Comparison of ENCODE assay signal across 8 cellular contexts in genomic region chr15:75661041-75661778, GRCh38. TPM values are rescaled to one million over a fixed set of nuclear protein-coding genes. Genes with fewer than 3 reads are reported as not detected.
DNase-seq lines count a peak whose midpoint lies in the region; ATAC-seq, FAIRE-seq and TF ChIP-seq lines count a peak whose summit lies in the region.

No MANE protein-coding gene starts in this region.

- no peak overlapping the region for H3K27ac Mint-ChIP-seq in activated T-cell treated with anti-CD3 and anti-CD28 coated beads, Interleukin-2, amount 50 U/mL, for 24 hours

- H3K36me3 Mint-ChIP-seq in activated T-cell treated with anti-CD3 and anti-CD28 coated beads, Interleukin-2, amount 50 U/mL, for 24 hours (ENCODE audit: low read depth), result no peaks in the 10 kb centered on the region

- peak; percentile 87 for ATAC-seq in HepG2
- no peak for ATAC-seq in activated CD4-positive, CD25-positive, alpha-beta regulatory T cell treated with anti-CD3 and anti-CD28 coated beads, Interleukin-2, amount 50 U/mL, for 24 hours

- 15% methylated on average over 7 of the region's 14 CpGs for WGBS in HepG2 (ENCODE audit: low lambda C conversion rate)
- WGBS in thyroid gland, 2 donors, result 34 to 45% methylated on average over 6 to 7 of the region's 14 CpGs

- H3K4me3 ChIP-seq in HepG2 (replicated peaks in 1 of 3; ENCODE audit: insufficient read depth in 1 of 3, low read depth in 2 of 3, low read length in 3 of 3) (peak overlapping the region in 1 of 3 experiments; percentile 27; a peak in 2 of 6 replicates), thyroid gland (replicated peaks in 1 of 3) (no peak overlapping the region)

- H3K4me3 Mint-ChIP-seq in activated T-cell treated with anti-CD3 and anti-CD28 coated beads, Interleukin-2, amount 50 U/mL, for 24 hours, result no peak overlapping the region

- H3K9me3 ChIP-seq in HepG2 (ENCODE audit: low read length) (no peaks in the 10 kb centered on the region), thyroid gland (no peaks in the 10 kb centered on the region)

- in situ Hi-C loops in HepG2 (cut with HindIII; ENCODE audit: extremely low pct_ligation_motif_present, low pct_unique_long_range_greater_than_20kb), result no loop called here

- H3K27ac ChIP-seq in HepG2 (ENCODE audit: extremely low read length, insufficient read depth, low read length), result no peak overlapping the region
- H3K27ac ChIP-seq in thyroid gland, result peak overlapping the region; percentile 90 to 94 (median 90)

- H3K4me2 ChIP-seq in HepG2 (ENCODE audit: low read depth, low read length), result peak overlapping the region; percentile 50

- no TSS peak for BruUV-seq in HepG2 (replicated peaks; lab: Mats Ljungman, UMichigan)

- intact Hi-C loops in HepG2 (cut with micrococcal nuclease; ENCODE audit: unreplicated experiment) (no loop called here), thyroid gland (cut with DNase I) (no loop called here)

- no peaks in the 10 kb centered on the region for H3K27me3 ChIP-seq in HepG2 (ENCODE audit: control insufficient read depth in 1 of 2, insufficient read depth in 2 of 2, low read length in 2 of 2)
- H3K27me3 ChIP-seq in thyroid gland, result no peaks in the 10 kb centered on the region

- H4K20me1 ChIP-seq in HepG2 (ENCODE audit: insufficient read depth, low read length), result peaks cover 4% of the 10 kb centered on the region; the same call in 1 of the 2 replicates

- CTCF ChIA-PET in HepG2 (lab: Yijun Ruan, JAX; ENCODE audit: low intra/inter-chr PET ratio, low total read pairs), result no interaction called here

- no peaks in the 10 kb centered on the region for H3K9me3 Mint-ChIP-seq in activated T-cell treated with anti-CD3 and anti-CD28 coated beads, Interleukin-2, amount 50 U/mL, for 24 hours

- H3K9ac ChIP-seq in HepG2 (ENCODE audit: insufficient read depth, low read depth, low read length), result peak overlapping the region; percentile 12; the same call in 1 of the 2 replicates

- TF ChIP-seq EP300 in HepG2 (IDR thresholded peaks at IDR 0.05; ENCODE audit: low read depth in 2 of 2, low read length in 2 of 2), result no peak
- no peak for TF ChIP-seq EP300 in HepG2 (CRISPR knock-in tag; IDR thresholded peaks at IDR 0.05; ENCODE audit: borderline replicate concordance)

- TF ChIP-seq CTCF in HepG2 (CRISPR knock-in tag; IDR thresholded peaks at IDR 0.05) (no peak), thyroid gland (IDR thresholded peaks at IDR 0.05) (no peak)

- H3K4me1 ChIP-seq in HepG2 (ENCODE audit: insufficient read depth, low read length) (peaks cover 48% of the 10 kb centered on the region), thyroid gland (peaks cover 25 to 40% of the 10 kb centered on the region in 2 donors)

- H3K79me2 ChIP-seq in HepG2 (ENCODE audit: insufficient read depth, low read length), result peaks cover 5% of the 10 kb centered on the region

- DNase-seq in HTR-8/SVneo (ENCODE audit: insufficient read length, low spot score), result peak; percentile 88
- peak; percentile 93 for DNase-seq in dedifferentiated amniotic fluid mesenchymal stem cell (ENCODE audit: extremely low spot score)
- peak; percentile 45 for DNase-seq in HepG2 (ENCODE audit: low spot score)
- peak; percentile 94 to 96 for DNase-seq in thyroid gland
- no peak for DNase-seq in activated T-cell treated with anti-CD3 and anti-CD28 coated beads, Interleukin-2, amount 50 U/mL, for 24 hours
- no peak for DNase-seq in NCI-H446 treated with DMSO at 0.1 percent for 48 hours (lab: John Stamatoyannopoulos, UW)
- no peak for DNase-seq in activated CD4-positive, alpha-beta T cell treated with anti-CD3 and anti-CD28 coated beads for 48 hours

- FAIRE-seq in HTR-8/SVneo (lab: Jason Lieb, UNC) (peak; percentile 92), HepG2 (lab: Jason Lieb, UNC) (peak; percentile 74)

- no peak overlapping the region for H2AFZ ChIP-seq in HepG2 (ENCODE audit: low read length)

- H3K27me3 Mint-ChIP-seq in activated T-cell treated with anti-CD3 and anti-CD28 coated beads, Interleukin-2, amount 50 U/mL, for 24 hours, result no peaks in the 10 kb centered on the region

- POLR2A ChIA-PET in HepG2 (lab: Yijun Ruan, JAX), result interaction anchor here (1.1 to 3.2 kb wide), 6 partner anchors 9 to 207 kb away, joined by 3 to 20 read pairs (median 12); partner anchors contain the start of genes IMP3 and SNX33

- H3K4me1 Mint-ChIP-seq in activated T-cell treated with anti-CD3 and anti-CD28 coated beads, Interleukin-2, amount 50 U/mL, for 24 hours (ENCODE audit: low read depth), result no peaks in the 10 kb centered on the region

- TF ChIP-seq RAD21 in HepG2 (CRISPR knock-in tag; IDR thresholded peaks at IDR 0.05), result no peak

- TF ChIP-seq POLR2A in HepG2 (IDR thresholded peaks at IDR 0.05; ENCODE audit: insufficient read depth in 1 of 2, low read depth in 2 of 2, low read length in 2 of 2) (no peak), thyroid gland (IDR thresholded peaks at IDR 0.05) (peak in 1 of 2 donors; percentile 70)

- H3K36me3 ChIP-seq in HepG2 (replicated peaks in 1 of 2; ENCODE audit: control insufficient read depth in 1 of 2, insufficient read depth in 2 of 2, low read length in 2 of 2) (peaks cover 10 to 24% of the 10 kb centered on the region in 2 experiments; a peak in 4 of 5 replicates), thyroid gland (peaks cover 0 to 7% of the 10 kb centered on the region in 2 donors)

RNA-seq across cellular contexts. Expression of gene SNX33, which starts 13.5 kb away (rescaled TPM):
- total RNA-seq in HepG2 (2016; rRNA removed; fragmentation: Illumina TruSeq; extraction: Trizol) (10.8 and 11.0 TPM in 2 replicates), thyroid gland (10 to 100 TPM; 22.8 to 28.7 (median 26.5) TPM)
- 0.71 and 0.91 TPM in 2 replicates for total RNA-seq in HepG2 (2016; cell fraction: cytosol; rRNA removed; fragmentation: Illumina TruSeq; extraction: Trizol; ENCODE audit: low read depth)
- 7.9 and 10.3 TPM in 2 replicates for total RNA-seq in HepG2 (2016; cell fraction: insoluble cytoplasmic fraction; rRNA removed; fragmentation: Illumina TruSeq; extraction: Trizol)
- 3.9 and 4.8 TPM in 2 replicates for total RNA-seq in HepG2 (2016; cell fraction: membrane; rRNA removed; fragmentation: Illumina TruSeq; extraction: Trizol)
- 10.1 and 11.4 TPM in 2 replicates for total RNA-seq in HepG2 (2016; cell fraction: nucleus; rRNA removed; fragmentation: Illumina TruSeq; extraction: Trizol)
- 11.6 and 18.9 TPM in 2 replicates for polyA plus RNA-seq in HepG2 (2011; rRNA removed)
- 9.3 and 11.8 TPM in 2 replicates for polyA plus RNA-seq in HepG2 (2011; cell fraction: cytosol; rRNA removed)
- polyA plus RNA-seq in HepG2 (2011; cell fraction: nucleus; rRNA removed), result 50.4 and 52.6 TPM in 2 replicates
- polyA plus RNA-seq in HepG2 (2012), result 12.7 and 13.6 TPM in 2 replicates
- 0.63 and 0.86 TPM in 2 replicates for polyA plus RNA-seq in HepG2 (2016; cell fraction: cytosol; fragmentation: Illumina TruSeq; extraction: Trizol; ENCODE audit: low read depth)
- 9.7 and 12.3 TPM in 2 replicates for polyA plus RNA-seq in HepG2 (2016; cell fraction: insoluble cytoplasmic fraction; fragmentation: Illumina TruSeq; extraction: Trizol; ENCODE audit: low read depth)
- 2.5 and 3.6 TPM in 2 replicates for polyA plus RNA-seq in HepG2 (2016; cell fraction: membrane; fragmentation: Illumina TruSeq; extraction: Trizol; ENCODE audit: low read depth)
- 19.1 and 19.2 TPM in 2 replicates for polyA plus RNA-seq in HepG2 (2016; cell fraction: nucleus; fragmentation: Illumina TruSeq; extraction: Trizol; ENCODE audit: insufficient read depth, low read depth)
- polyA minus RNA-seq in HepG2 (2011; rRNA and poly(A)+ RNA removed; ENCODE audit: low replicate concordance), result 26.7 and 38.9 TPM in 2 replicates
- polyA minus RNA-seq in HepG2 (2011; cell fraction: cytosol; rRNA and poly(A)+ RNA removed), result 13.9 and 19.9 TPM in 2 replicates
- 21.4 and 25.6 TPM in 2 replicates for polyA minus RNA-seq in HepG2 (2011; cell fraction: nucleus; rRNA and poly(A)+ RNA removed)

RNA-seq across cellular contexts. Expression of gene IMP3, which starts 21.2 kb away (rescaled TPM):
- total RNA-seq in HepG2 (2016; rRNA removed; fragmentation: Illumina TruSeq; extraction: Trizol), result 143 and 165 TPM in 2 replicates
- total RNA-seq in HepG2 (2016; cell fraction: cytosol; rRNA removed; fragmentation: Illumina TruSeq; extraction: Trizol; ENCODE audit: low read depth), result 53.3 and 58.3 TPM in 2 replicates
- 140 and 190 TPM in 2 replicates for total RNA-seq in HepG2 (2016; cell fraction: insoluble cytoplasmic fraction; rRNA removed; fragmentation: Illumina TruSeq; extraction: Trizol)
- total RNA-seq in HepG2 (2016; cell fraction: membrane; rRNA removed; fragmentation: Illumina TruSeq; extraction: Trizol), result 89.4 and 101 TPM in 2 replicates
- total RNA-seq in HepG2 (2016; cell fraction: nucleus; rRNA removed; fragmentation: Illumina TruSeq; extraction: Trizol), result 53.0 and 64.9 TPM in 2 replicates
- polyA plus RNA-seq in HepG2 (2011; rRNA removed), result 38.3 and 40.4 TPM in 2 replicates
- polyA plus RNA-seq in HepG2 (2011; cell fraction: cytosol; rRNA removed), result 55.6 and 80.6 TPM in 2 replicates
- polyA plus RNA-seq in HepG2 (2011; cell fraction: nucleus; rRNA removed), result 36.4 and 36.8 TPM in 2 replicates
- polyA plus RNA-seq in HepG2 (2012), result 33.6 and 51.6 TPM in 2 replicates
- polyA plus RNA-seq in HepG2 (2016; cell fraction: cytosol; fragmentation: Illumina TruSeq; extraction: Trizol; ENCODE audit: low read depth), result 32.6 and 40.1 TPM in 2 replicates
- polyA plus RNA-seq in HepG2 (2016; cell fraction: insoluble cytoplasmic fraction; fragmentation: Illumina TruSeq; extraction: Trizol; ENCODE audit: low read depth), result 146 and 162 TPM in 2 replicates
- polyA plus RNA-seq in HepG2 (2016; cell fraction: membrane; fragmentation: Illumina TruSeq; extraction: Trizol; ENCODE audit: low read depth), result 51.8 and 60.0 TPM in 2 replicates
- polyA plus RNA-seq in HepG2 (2016; cell fraction: nucleus; fragmentation: Illumina TruSeq; extraction: Trizol; ENCODE audit: insufficient read depth, low read depth), result 76.9 and 83.4 TPM in 2 replicates
- polyA minus RNA-seq in HepG2 (2011; rRNA and poly(A)+ RNA removed; ENCODE audit: low replicate concordance), result 38.2 and 47.6 TPM in 2 replicates
- 32.0 and 35.4 TPM in 2 replicates for polyA minus RNA-seq in HepG2 (2011; cell fraction: cytosol; rRNA and poly(A)+ RNA removed)
- 17.8 and 21.0 TPM in 2 replicates for polyA minus RNA-seq in HepG2 (2011; cell fraction: nucleus; rRNA and poly(A)+ RNA removed)
- total RNA-seq in thyroid gland, result 100 to 1,000 TPM in 2 of 4 donors, 10 to 100 TPM in 2; 75.2 to 187 (median 133) TPM

RNA-seq across cellular contexts. Expression of gene SNUPN, which starts 35.7 kb away (rescaled TPM):
- total RNA-seq in HepG2 (2016; rRNA removed; fragmentation: Illumina TruSeq; extraction: Trizol) (16.4 and 18.3 TPM in 2 replicates), thyroid gland (10 to 100 TPM; 24.7 to 31.8 (median 27.8) TPM)
- total RNA-seq in HepG2 (2016; cell fraction: cytosol; rRNA removed; fragmentation: Illumina TruSeq; extraction: Trizol; ENCODE audit: low read depth), result 6.8 and 7.2 TPM in 2 replicates
- 15.6 and 16.3 TPM in 2 replicates for total RNA-seq in HepG2 (2016; cell fraction: insoluble cytoplasmic fraction; rRNA removed; fragmentation: Illumina TruSeq; extraction: Trizol)
- 12.1 and 13.5 TPM in 2 replicates for total RNA-seq in HepG2 (2016; cell fraction: membrane; rRNA removed; fragmentation: Illumina TruSeq; extraction: Trizol)
- total RNA-seq in HepG2 (2016; cell fraction: nucleus; rRNA removed; fragmentation: Illumina TruSeq; extraction: Trizol), result 6.7 and 7.2 TPM in 2 replicates
- 7.6 and 9.0 TPM in 2 replicates for polyA plus RNA-seq in HepG2 (2011; rRNA removed)
- 6.7 and 7.3 TPM in 2 replicates for polyA plus RNA-seq in HepG2 (2011; cell fraction: cytosol; rRNA removed)
- polyA plus RNA-seq in HepG2 (2011; cell fraction: nucleus; rRNA removed), result 4.2 and 4.4 TPM in 2 replicates
- 6.0 and 8.6 TPM in 2 replicates for polyA plus RNA-seq in HepG2 (2012)
- 4.4 and 6.8 TPM in 2 replicates for polyA plus RNA-seq in HepG2 (2016; cell fraction: cytosol; fragmentation: Illumina TruSeq; extraction: Trizol; ENCODE audit: low read depth)
- polyA plus RNA-seq in HepG2 (2016; cell fraction: insoluble cytoplasmic fraction; fragmentation: Illumina TruSeq; extraction: Trizol; ENCODE audit: low read depth), result 19.3 and 20.4 TPM in 2 replicates
- polyA plus RNA-seq in HepG2 (2016; cell fraction: membrane; fragmentation: Illumina TruSeq; extraction: Trizol; ENCODE audit: low read depth), result 8.3 and 9.4 TPM in 2 replicates
- 10.9 and 12.9 TPM in 2 replicates for polyA plus RNA-seq in HepG2 (2016; cell fraction: nucleus; fragmentation: Illumina TruSeq; extraction: Trizol; ENCODE audit: insufficient read depth, low read depth)
- polyA minus RNA-seq in HepG2 (2011; rRNA and poly(A)+ RNA removed; ENCODE audit: low replicate concordance), result 5.9 and 26.5 TPM in 2 replicates
- polyA minus RNA-seq in HepG2 (2011; cell fraction: cytosol; rRNA and poly(A)+ RNA removed), result 4.9 and 5.9 TPM in 2 replicates
- 8.1 and 9.9 TPM in 2 replicates for polyA minus RNA-seq in HepG2 (2011; cell fraction: nucleus; rRNA and poly(A)+ RNA removed)

RNA-seq across cellular contexts. Expression of gene CSPG4, which starts 51.4 kb away (rescaled TPM):
- total RNA-seq in HepG2 (2016; rRNA removed; fragmentation: Illumina TruSeq; extraction: Trizol) (0.03 and 0.04 TPM in 2 replicates), thyroid gland (10 to 100 TPM in 1 of 4 donors, 1 to 10 TPM in 3; 2.4 to 10.5 (median 3.2) TPM)
- not detected in 2 replicates for total RNA-seq in HepG2 (2016; cell fraction: cytosol; rRNA removed; fragmentation: Illumina TruSeq; extraction: Trizol; ENCODE audit: low read depth)
- 0.01 and 0.02 TPM in 2 replicates for total RNA-seq in HepG2 (2016; cell fraction: insoluble cytoplasmic fraction; rRNA removed; fragmentation: Illumina TruSeq; extraction: Trizol)
- not detected in 2 replicates for total RNA-seq in HepG2 (2016; cell fraction: membrane; rRNA removed; fragmentation: Illumina TruSeq; extraction: Trizol)
- total RNA-seq in HepG2 (2016; cell fraction: nucleus; rRNA removed; fragmentation: Illumina TruSeq; extraction: Trizol), result 0.06 and 0.09 TPM in 2 replicates
- 0.01 and 0.03 TPM in 2 replicates for polyA plus RNA-seq in HepG2 (2011; rRNA removed)
- polyA plus RNA-seq in HepG2 (2011; cell fraction: cytosol; rRNA removed), result 0.01 TPM in 2 replicates
- 0.14 and 0.19 TPM in 2 replicates for polyA plus RNA-seq in HepG2 (2011; cell fraction: nucleus; rRNA removed)
- polyA plus RNA-seq in HepG2 (2012), result 0.03 and 0.04 TPM in 2 replicates
- not detected in 2 replicates for polyA plus RNA-seq in HepG2 (2016; cell fraction: cytosol; fragmentation: Illumina TruSeq; extraction: Trizol; ENCODE audit: low read depth)
- not detected in 2 replicates for polyA plus RNA-seq in HepG2 (2016; cell fraction: insoluble cytoplasmic fraction; fragmentation: Illumina TruSeq; extraction: Trizol; ENCODE audit: low read depth)
- not detected in 2 replicates for polyA plus RNA-seq in HepG2 (2016; cell fraction: membrane; fragmentation: Illumina TruSeq; extraction: Trizol; ENCODE audit: low read depth)
- not detected in 2 replicates for polyA plus RNA-seq in HepG2 (2016; cell fraction: nucleus; fragmentation: Illumina TruSeq; extraction: Trizol; ENCODE audit: insufficient read depth, low read depth)
- 0.08 and 24.5 TPM in 2 replicates for polyA minus RNA-seq in HepG2 (2011; rRNA and poly(A)+ RNA removed; ENCODE audit: low replicate concordance)
- 0.18 TPM in 1 of 2 replicates, not detected in the other for polyA minus RNA-seq in HepG2 (2011; cell fraction: cytosol; rRNA and poly(A)+ RNA removed)
- 0.12 and 0.13 TPM in 2 replicates for polyA minus RNA-seq in HepG2 (2011; cell fraction: nucleus; rRNA and poly(A)+ RNA removed)

Comparison
In these comparisons a context has a peak if more than half of its experiments do, and no peak if none do; other contexts are left out.
1. DNase-seq: peak in HTR-8/SVneo (single experiment), dedifferentiated amniotic fluid mesenchymal stem cell (single experiment), HepG2 (single experiment) and thyroid gland (2 of 2); none in activated T-cell treated with anti-CD3 and anti-CD28 coated beads, Interleukin-2, amount 50 U/mL, for 24 hours (single experiment), NCI-H446 treated with DMSO at 0.1 percent for 48 hours (single experiment) and activated CD4-positive, alpha-beta T cell treated with anti-CD3 and anti-CD28 coated beads for 48 hours (single experiment).